In the genomic region with DNA sequence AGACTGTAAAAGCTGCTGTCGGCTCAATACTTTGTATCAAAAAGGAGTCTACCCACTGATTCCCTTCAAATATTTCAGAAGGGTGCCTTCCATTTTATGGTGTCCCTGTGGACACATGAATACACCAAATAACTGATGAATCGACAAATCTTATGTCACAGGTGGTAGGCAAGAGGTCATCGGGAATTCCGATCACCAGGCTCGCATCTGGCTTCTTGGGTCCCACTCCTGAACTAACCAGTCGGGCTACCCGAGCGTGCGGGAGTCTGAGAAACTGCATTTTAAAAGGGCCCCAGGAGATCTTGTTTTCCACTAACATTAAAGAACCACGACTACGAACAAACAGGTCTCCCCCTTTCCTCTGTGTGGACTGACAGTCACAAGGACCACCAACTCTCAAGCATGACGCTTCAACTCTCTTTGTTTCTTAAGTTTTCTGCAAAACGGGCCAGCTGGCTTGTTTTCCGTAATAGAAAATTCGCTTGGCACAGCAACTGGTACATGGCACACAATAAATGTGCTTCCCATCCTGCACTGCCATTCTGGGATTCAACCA, we compare ENCODE assay signal across 7 cellular contexts. TPM values are rescaled to one million over a fixed set of nuclear protein-coding genes. Genes with fewer than 3 reads are reported as not detected.
DNase-seq lines count a peak whose midpoint lies in the region; ATAC-seq and TF ChIP-seq lines count a peak whose summit lies in the region.

No MANE protein-coding gene starts in this region.

- H3K4me1 ChIP-seq in right cardiac atrium (ENCODE audit: control insufficient read depth, insufficient read depth, low read length) (peaks cover 2% of the 10 kb centered on the region), spleen (peaks cover 19 to 79% (median 55%) of the 10 kb centered on the region in 6 donors)

- H3K27me3 Mint-ChIP-seq in HFFc6 (ENCODE audit: insufficient read depth), result peaks cover 4% of the 10 kb centered on the region; the same call in 1 of the 2 replicates

- H3K36me3 ChIP-seq in spleen, result peaks cover 0 to 18% (median 0%) of the 10 kb centered on the region in 6 donors

- H3K4me3 ChIP-seq in WI38 (ENCODE audit: low read depth, low read length), result peak overlapping the region; percentile 97
- H3K4me3 ChIP-seq in right cardiac atrium (ENCODE audit: low read length), result peak overlapping the region; percentile 88
- peak overlapping the region; percentile 68 to 98 (median 90) for H3K4me3 ChIP-seq in spleen

- WGBS in right cardiac atrium, result 27% methylated on average over 15 of the region's 15 CpGs
- WGBS in spleen, 5 donors, result 24 to 35% (median 33%) methylated on average over 15 of the region's 15 CpGs

- TF ChIP-seq CTCF in HFFc6 (IDR thresholded peaks at IDR 0.05), result no peak
- TF ChIP-seq CTCF in WI38 (IDR thresholded peaks at IDR 0.05; ENCODE audit: low read depth, low read length), result no peak
- TF ChIP-seq CTCF in spleen (IDR thresholded peaks at IDR 0.05 in 8 of 11, conservative IDR thresholded peaks at IDR 0.05 in 3 of 11), result no peak

- peak overlapping the region; percentile 93 for H3K27ac Mint-ChIP-seq in HFFc6

- no peaks in the 10 kb centered on the region; the same call in 1 of the 2 replicates for H3K9me3 Mint-ChIP-seq in HFFc6

- intact Hi-C loops in right cardiac atrium (cut with DNase I) (no loop called here), spleen (cut with DNase I; ENCODE audit: low total_unique reads) (no loop called here)

- DNase-seq in HFFc6 (no peak), right cardiac atrium (no peak), spleen (no peak), AG08395 (ENCODE audit: low spot score) (no peak), NCI-H1436 (lab: John Stamatoyannopoulos, UW) (no peak), SKM-1 treated with dmso at 0.1 percent for 144 hours (lab: John Stamatoyannopoulos, UW; ENCODE audit: unreplicated experiment) (no peak)

- peak overlapping the region; percentile 84 for H3K27ac ChIP-seq in right cardiac atrium (ENCODE audit: low read length)
- H3K27ac ChIP-seq in spleen, result peak overlapping the region; percentile 86 to 98 (median 94)

- H3K9me3 ChIP-seq in right cardiac atrium (ENCODE audit: control insufficient read depth, low read length), result no peaks in the 10 kb centered on the region
- H3K9me3 ChIP-seq in spleen, result no peaks in the 10 kb centered on the region

- TF ChIP-seq POLR2A in spleen (IDR thresholded peaks at IDR 0.05), result no peak

- ATAC-seq in right cardiac atrium, result no peak

- peaks cover 16% of the 10 kb centered on the region; the same call in 1 of the 2 replicates for H3K36me3 Mint-ChIP-seq in HFFc6 (ENCODE audit: low read depth)

- peak overlapping the region; percentile 97 for H3K4me3 Mint-ChIP-seq in HFFc6

- H3K27me3 ChIP-seq in right cardiac atrium (ENCODE audit: control insufficient read depth, insufficient read depth) (no peaks in the 10 kb centered on the region), spleen (replicated peaks in 1 of 7) (no peaks in the 10 kb centered on the region)

- H3K4me1 Mint-ChIP-seq in HFFc6 (ENCODE audit: low read depth), result peaks cover 44% of the 10 kb centered on the region

RNA-seq across cellular contexts. Expression of a gene that starts 0.9 kb away (rescaled TPM):
- total RNA-seq in HFFc6 (2021; fragmentation: NEBNext Ultra II Directional; extraction: Animal tissue kit (Norgen Biotek cat#: 25700)), result 10 to 100 TPM; 55.9 to 85.0 (median 76.5) TPM
- 10 to 100 TPM; 63.6 to 68.7 (median 65.0) TPM for total RNA-seq in right cardiac atrium
- 57.8 TPM for polyA plus RNA-seq in right cardiac atrium
- 100 to 1,000 TPM in 3 of 7 donors, 10 to 100 TPM in 4; 75.8 to 128 (median 99.8) TPM for total RNA-seq in spleen
- 10 to 100 TPM; 64.6 to 92.3 (median 66.7) TPM for polyA plus RNA-seq in spleen

RNA-seq across cellular contexts. Expression of a gene that starts 1.2 kb away (rescaled TPM):
- 10 to 100 TPM; 38.8 to 51.9 (median 47.7) TPM for total RNA-seq in HFFc6 (2021; fragmentation: NEBNext Ultra II Directional; extraction: Animal tissue kit (Norgen Biotek cat#: 25700))
- 10 to 100 TPM; 13.7 to 21.1 (median 17.4) TPM for total RNA-seq in right cardiac atrium
- polyA plus RNA-seq in right cardiac atrium, result 7.3 TPM
- total RNA-seq in spleen, result 10 to 100 TPM; 28.4 to 38.8 (median 31.1) TPM
- 1 to 10 TPM; 7.3 to 9.1 (median 8.3) TPM for polyA plus RNA-seq in spleen
